8 cellular contexts compared by ENCODE assay signal in the genomic region with DNA sequence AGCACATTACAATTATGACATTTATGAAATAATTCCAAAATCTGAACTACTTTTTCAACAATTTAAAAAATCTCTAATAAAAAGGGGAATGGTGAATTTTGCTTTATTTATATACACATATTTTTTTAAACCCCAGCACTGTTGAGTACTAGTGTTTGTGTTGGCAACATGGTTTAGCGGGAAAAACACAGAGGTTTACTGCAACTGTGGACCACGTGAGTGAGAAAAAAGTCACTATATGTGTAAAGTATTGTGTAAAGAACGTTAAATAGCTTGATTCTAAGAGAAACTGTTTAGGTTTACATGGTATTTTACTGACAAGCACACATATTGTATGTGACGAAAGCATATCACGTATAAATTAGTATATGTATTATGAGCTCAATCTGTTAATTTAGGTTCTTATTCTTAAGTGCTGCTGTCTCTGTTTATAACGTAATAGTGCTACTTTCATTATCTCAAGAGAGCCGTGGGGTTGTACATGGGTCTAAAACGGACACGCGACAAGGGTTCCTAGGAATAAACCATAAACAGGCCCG. TPM values are rescaled to one million over a fixed set of nuclear protein-coding genes. Genes with fewer than 3 reads are reported as not detected.
A peak's percentile ranks its signal among the peaks of the same experiment; 100 is the strongest.
DNase-seq lines count a peak whose midpoint lies in the region; ATAC-seq and TF ChIP-seq lines count a peak whose summit lies in the region.

No MANE protein-coding gene starts in this region.

- no peak for TF ChIP-seq CTCF in GM06990 (IDR thresholded peaks at IDR 0.05; ENCODE audit: insufficient read depth, low read length, poor library complexity, severe bottlenecking)

- H3K4me3 Mint-ChIP-seq in dendritic cell treated with granulocyte-macrophage colony-stimulating factor and Interleukin-4, amounts not matched to agents 40 ng/mL and 50 ng/mL, for 4 days, result peak overlapping the region; percentile 98
- H3K4me3 Mint-ChIP-seq in natural killer cell treated with Interleukin-12 subunit alpha and Interleukin-12 subunit beta and Interleukin-15 and Interleukin-18, amount 100 ng/mL, for 72 hours, result peak overlapping the region; percentile 92

- H3K4me1 Mint-ChIP-seq in dendritic cell treated with granulocyte-macrophage colony-stimulating factor and Interleukin-4, amounts not matched to agents 40 ng/mL and 50 ng/mL, for 4 days (ENCODE audit: low read depth), result peaks cover 11% of the 10 kb centered on the region
- H3K4me1 Mint-ChIP-seq in natural killer cell treated with Interleukin-12 subunit alpha and Interleukin-12 subunit beta and Interleukin-15 and Interleukin-18, amount 100 ng/mL, for 72 hours (ENCODE audit: low read depth in 2 of 2), result peaks cover 10 to 15% of the 10 kb centered on the region in 2 donors

- H3K27ac Mint-ChIP-seq in dendritic cell treated with granulocyte-macrophage colony-stimulating factor and Interleukin-4, amounts not matched to agents 40 ng/mL and 50 ng/mL, for 4 days, result peak overlapping the region; percentile 96
- peak overlapping the region; percentile 93 to 94 for H3K27ac Mint-ChIP-seq in natural killer cell treated with Interleukin-12 subunit alpha and Interleukin-12 subunit beta and Interleukin-15 and Interleukin-18, amount 100 ng/mL, for 72 hours

- peak overlapping the region; percentile 96 for H3K4me3 ChIP-seq in GM06990 (replicated peaks; ENCODE audit: low read depth, low read length)

- ATAC-seq in natural killer cell treated with Interleukin-12 subunit alpha and Interleukin-12 subunit beta and Interleukin-15 and Interleukin-18, amount 100 ng/mL, for 72 hours, result no peak
- ATAC-seq in HG03097 (IDR thresholded peaks at IDR 0.05; ENCODE audit: low FRiP score, unreplicated experiment) (no peak), GM18868 (IDR thresholded peaks at IDR 0.05; ENCODE audit: unreplicated experiment) (no peak), HG02970 (IDR thresholded peaks at IDR 0.05; ENCODE audit: low FRiP score, unreplicated experiment) (no peak), HG02763 (IDR thresholded peaks at IDR 0.05; ENCODE audit: unreplicated experiment) (no peak)

- H3K27me3 ChIP-seq in GM06990 (replicated peaks; ENCODE audit: control insufficient read depth, insufficient read depth, low read length), result no peaks in the 10 kb centered on the region

- intact Hi-C loops in dendritic cell treated with granulocyte-macrophage colony-stimulating factor and Interleukin-4, amounts not matched to agents 40 ng/mL and 50 ng/mL, for 4 days (cut with micrococcal nuclease), result loop anchor here (1.0 to 5.0 kb wide), 3 partner anchors 123 to 302 kb away; no protein-coding TSS in a partner anchor

- no peaks in the 10 kb centered on the region; the same call in 1 of the 2 replicates for H3K36me3 ChIP-seq in GM06990 (ENCODE audit: control insufficient read depth, insufficient read depth, low read length)

- DNase-seq in GM06990 (ENCODE audit: extremely low read depth, insufficient read length) (no peak), MV-4-11 (lab: John Stamatoyannopoulos, UW) (peak; percentile 57)
- DNase-seq in natural killer cell treated with Interleukin-12 subunit alpha and Interleukin-12 subunit beta and Interleukin-15 and Interleukin-18, amount 100 ng/mL, for 72 hours (ENCODE audit: low spot score), result no peak

- H3K9me3 Mint-ChIP-seq in dendritic cell treated with granulocyte-macrophage colony-stimulating factor and Interleukin-4, amounts not matched to agents 40 ng/mL and 50 ng/mL, for 4 days, result no peaks in the 10 kb centered on the region
- H3K9me3 Mint-ChIP-seq in natural killer cell treated with Interleukin-12 subunit alpha and Interleukin-12 subunit beta and Interleukin-15 and Interleukin-18, amount 100 ng/mL, for 72 hours, result no peaks in the 10 kb centered on the region

- H3K36me3 Mint-ChIP-seq in dendritic cell treated with granulocyte-macrophage colony-stimulating factor and Interleukin-4, amounts not matched to agents 40 ng/mL and 50 ng/mL, for 4 days (ENCODE audit: low read depth), result peaks cover 12% of the 10 kb centered on the region
- H3K36me3 Mint-ChIP-seq in natural killer cell treated with Interleukin-12 subunit alpha and Interleukin-12 subunit beta and Interleukin-15 and Interleukin-18, amount 100 ng/mL, for 72 hours, result no peaks in the 10 kb centered on the region

- H3K27me3 Mint-ChIP-seq in dendritic cell treated with granulocyte-macrophage colony-stimulating factor and Interleukin-4, amounts not matched to agents 40 ng/mL and 50 ng/mL, for 4 days, result no peaks in the 10 kb centered on the region
- H3K27me3 Mint-ChIP-seq in natural killer cell treated with Interleukin-12 subunit alpha and Interleukin-12 subunit beta and Interleukin-15 and Interleukin-18, amount 100 ng/mL, for 72 hours, result no peaks in the 10 kb centered on the region

RNA-seq across cellular contexts. Expression of a gene that starts 0.6 kb away (rescaled TPM):
- 10 to 100 TPM; 18.1 to 31.1 TPM for total RNA-seq in natural killer cell treated with Interleukin-12 subunit alpha and Interleukin-12 subunit beta and Interleukin-15 and Interleukin-18, amount 100 ng/mL, for 72 hours

RNA-seq across cellular contexts. Expression of a gene that starts 0.7 kb away (rescaled TPM):
- 10 to 100 TPM; 17.3 to 23.8 TPM for total RNA-seq in natural killer cell treated with Interleukin-12 subunit alpha and Interleukin-12 subunit beta and Interleukin-15 and Interleukin-18, amount 100 ng/mL, for 72 hours

RNA-seq across cellular contexts. Expression of a gene that starts 35.8 kb away (rescaled TPM):
- 100 to 1,000 TPM; 178 to 245 TPM for total RNA-seq in natural killer cell treated with Interleukin-12 subunit alpha and Interleukin-12 subunit beta and Interleukin-15 and Interleukin-18, amount 100 ng/mL, for 72 hours
